ENCODE assay signal across 25 cellular contexts in genomic region chrX:152202886-152203285, GRCh38.
"Had no signal": no experiment of that assay in that cellular context is flagged by ENCODE, and none has a peak within 500 bp of the region (broad histone marks: within the 10 kb centered on the region; RNA-seq: fewer than 3 reads in every experiment).

No MANE protein-coding gene starts in this region.

- H3K4me2 ChIP-seq: SK-N-SH had no signal

- H3K4me1 ChIP-seq: ascending aorta, Peyer's patch, SJSA1 had no signal

- H3K9ac ChIP-seq: SK-N-SH had no signal

- H3K9me3 ChIP-seq: ascending aorta, Peyer's patch, SJSA1, SK-N-SH had no signal

- ATAC-seq: activated CD4-positive, alpha-beta T cell treated with anti-CD3 and anti-CD28 coated beads for 36 hours; activated CD4-positive, CD25-positive, alpha-beta regulatory T cell treated with anti-CD3 and anti-CD28 coated beads, Interleukin-2, amount 50 U/mL, for 24 hours; activated CD8-positive, alpha-beta T cell treated with anti-CD3 and anti-CD28 coated beads, Interleukin-2, amount 10 ng/mL, durations not matched to agents 7 days and 5 days; PC-3 had no signal

- H3K27me3 ChIP-seq: ascending aorta, cardiac muscle cell, Peyer's patch, SJSA1 had no signal

- H3K27ac ChIP-seq: ascending aorta, cardiac muscle cell, Peyer's patch, SJSA1 had no signal

- H3K36me3 ChIP-seq: ascending aorta, cardiac muscle cell, Peyer's patch, SJSA1 had no signal

- FAIRE-seq: TTC549 had no signal

- H3K4me3 ChIP-seq: ascending aorta, cardiac muscle cell, Peyer's patch, SJSA1 had no signal

- DNase-seq: activated CD4-positive, alpha-beta T cell treated with anti-CD3 and anti-CD28 coated beads for 36 hours; activated CD4-positive, alpha-beta T cell treated with anti-CD3 and anti-CD28 coated beads, Interleukin-2, amount 10 ng/mL, durations not matched to agents 7 days and 5 days; activated CD4-positive, alpha-beta T cell treated with anti-CD3 and anti-CD28 coated beads, Interleukin-2, amount 50 U/mL, for 48 hours; activated CD8-positive, alpha-beta T cell treated with anti-CD3 and anti-CD28 coated beads, Interleukin-2, amount 10 ng/mL, durations not matched to agents 7 days and 5 days; activated gamma-delta T cell; activated naive CD4-positive, alpha-beta T cell treated with Interleukin-2 at 50 U/mL for 16 hours; activated naive CD8-positive, alpha-beta T cell treated with anti-CD3 and anti-CD28 coated beads, Interleukin-2, amount 10 ng/mL, durations not matched to agents 7 days and 5 days; activated T-cell treated with anti-CD3 and anti-CD28 coated beads, Interleukin-2, amount 50 U/mL, for 24 hours; amygdala; NCI-H1105; NCI-H1417 treated with DMSO at 0.1 percent for 48 hours; NCI-H187 treated with DMSO at 0.1 percent for 48 hours; NCI-H2081; NCI-H345; NCI-H524 treated with DMSO at 0.1 percent for 48 hours; PC-3; Peyer's patch; RPMI8226; SHP77 treated with DMSO at 0.1 percent for 48 hours; SK-N-SH had no signal
